In the genomic region with DNA sequence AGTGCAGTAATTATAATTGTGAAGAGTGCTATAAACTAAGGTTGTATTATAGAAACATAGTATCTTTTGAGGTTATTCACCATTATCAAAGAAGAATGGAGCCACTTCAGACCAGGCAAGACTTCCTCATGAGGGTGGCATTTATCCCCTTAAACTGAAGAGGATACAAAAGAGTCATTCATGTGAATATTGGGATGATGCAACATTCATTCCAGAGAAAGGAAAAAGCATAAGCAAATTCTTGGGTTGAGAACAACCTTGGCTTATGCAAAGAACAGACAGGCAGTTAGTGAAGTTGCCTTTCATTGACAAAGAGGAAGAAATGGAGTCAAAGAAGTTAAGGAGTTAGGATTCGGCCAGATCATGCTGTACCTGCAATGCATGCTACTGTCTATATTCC, we compare ENCODE assay signal across 1 cellular context.
TF ChIP-seq lines count a peak whose summit lies in the region.

No MANE protein-coding gene starts in this region.

TF ChIP-seq in WTC11, 78 proteins besides CTCF, POLR2A, EP300 and RAD21 (continued from another document):
- no peak for TF ChIP-seq ZNF263 (CRISPR knock-in tag; IDR thresholded peaks at IDR 0.05; ENCODE audit: low read depth)
- TF ChIP-seq SOX15 (CRISPR knock-in tag; IDR thresholded peaks at IDR 0.05): no peak
- no peak for TF ChIP-seq FOXK1 (CRISPR knock-in tag; IDR thresholded peaks at IDR 0.05)
- TF ChIP-seq GRHL2 (CRISPR knock-in tag; IDR thresholded peaks at IDR 0.05; ENCODE audit: insufficient replicate concordance, severe bottlenecking): no peak
- no peak for TF ChIP-seq TCF7 (CRISPR knock-in tag; IDR thresholded peaks at IDR 0.05; ENCODE audit: low read depth)
